In the genomic region with DNA sequence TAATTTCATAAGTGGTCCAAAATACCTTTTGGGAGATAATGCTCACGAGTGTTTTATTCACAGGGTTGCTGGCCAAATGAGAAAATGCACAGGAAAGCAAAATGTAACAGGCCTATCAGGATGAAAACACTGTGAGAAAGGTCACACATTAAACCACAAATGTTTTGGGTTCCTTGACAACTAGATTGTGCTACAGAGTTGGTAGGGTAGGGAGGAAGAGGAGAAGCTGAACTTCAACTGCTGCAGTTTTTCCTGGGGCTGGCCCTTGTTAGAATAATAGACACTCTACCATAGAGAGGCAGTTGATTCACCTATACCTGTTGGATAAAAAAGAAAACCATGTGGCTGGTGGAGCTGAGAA, we compare ENCODE assay signal across 13 cellular contexts. TPM values are rescaled to one million over a fixed set of nuclear protein-coding genes. Genes with fewer than 3 reads are reported as not detected.
A peak's percentile ranks its signal among the peaks of the same experiment; 100 is the strongest.
DNase-seq lines count a peak whose midpoint lies in the region; ATAC-seq and TF ChIP-seq lines count a peak whose summit lies in the region.
"Had no signal": no experiment of that assay in that cellular context is flagged by ENCODE, and none has a peak within 500 bp of the region (broad histone marks: within the 10 kb centered on the region; RNA-seq: fewer than 3 reads in every experiment).

No MANE protein-coding gene starts in this region.

- H3K18ac ChIP-seq in mesendoderm (ENCODE audit: low read length): no peak overlapping the region

- TF ChIP-seq CTCF in neutrophil (IDR thresholded peaks at IDR 0.05): no peak

- H4K5ac ChIP-seq in mesendoderm (ENCODE audit: low read length): no peak overlapping the region

- H3K36me3 ChIP-seq in neutrophil (no peaks in the 10 kb centered on the region), mesendoderm (ENCODE audit: control insufficient read depth, insufficient read depth, low read length) (no peaks in the 10 kb centered on the region)
- H3K36me3 ChIP-seq: ascending aorta had no signal

- H3K4me1 Mint-ChIP-seq in activated naive CD8-positive, alpha-beta T cell treated with anti-CD3 and anti-CD28 coated beads for 36 hours: peaks cover 64% of the 10 kb centered on the region

- H3K36me3 Mint-ChIP-seq in activated naive CD8-positive, alpha-beta T cell treated with anti-CD3 and anti-CD28 coated beads for 36 hours: no peaks in the 10 kb centered on the region

- H3K4me1 ChIP-seq in neutrophil (ENCODE audit: control insufficient read depth in 1 of 2, insufficient read depth in 1 of 2, low read depth in 1 of 2, low read length in 1 of 2) (peaks cover 62 to 65% of the 10 kb centered on the region in 2 experiments), mesendoderm (ENCODE audit: control insufficient read depth, low read depth, low read length) (peaks cover 7% of the 10 kb centered on the region)
- H3K4me1 ChIP-seq: ascending aorta had no signal

- peak; percentile 49 for ATAC-seq in GM19035 (IDR thresholded peaks at IDR 0.05; ENCODE audit: unreplicated experiment)
- peak; percentile 34 for ATAC-seq in HG03469 (IDR thresholded peaks at IDR 0.05; ENCODE audit: unreplicated experiment)
- no peak for ATAC-seq in HG02588 (IDR thresholded peaks at IDR 0.05; ENCODE audit: unreplicated experiment)

- no peak overlapping the region for H3K4me2 ChIP-seq in mesendoderm (ENCODE audit: low read length)

- H3K23ac ChIP-seq in mesendoderm (ENCODE audit: low read length): no peak overlapping the region

- H2BK15ac ChIP-seq in mesendoderm (replicated peaks; ENCODE audit: low read depth): no peak overlapping the region

- H3K27ac Mint-ChIP-seq in activated naive CD8-positive, alpha-beta T cell treated with anti-CD3 and anti-CD28 coated beads for 36 hours: peak overlapping the region; percentile 85

- H3K9ac ChIP-seq in mesendoderm (ENCODE audit: low read length): no peak overlapping the region

- H3K4ac ChIP-seq in mesendoderm (ENCODE audit: low read depth, low read length): no peak overlapping the region

- no peaks in the 10 kb centered on the region for H3K79me1 ChIP-seq in mesendoderm (ENCODE audit: low read length)

- WGBS in mesendoderm (ENCODE audit: extremely low coverage, insufficient coverage, low lambda C conversion rate): no CpG with 5 or more reads among the region's 1 CpG

- no peaks in the 10 kb centered on the region for H3K79me2 ChIP-seq in mesendoderm (ENCODE audit: control insufficient read depth, insufficient read depth, low read length)

- no peak overlapping the region for H2BK120ac ChIP-seq in mesendoderm (ENCODE audit: low read depth, low read length)

- H3K27me3 Mint-ChIP-seq in activated naive CD8-positive, alpha-beta T cell treated with anti-CD3 and anti-CD28 coated beads for 36 hours: no peaks in the 10 kb centered on the region

- H3K4me3 Mint-ChIP-seq in activated naive CD8-positive, alpha-beta T cell treated with anti-CD3 and anti-CD28 coated beads for 36 hours: peak overlapping the region; percentile 37

- DNase-seq in activated naive CD8-positive, alpha-beta T cell treated with anti-CD3 and anti-CD28 coated beads for 36 hours: no peak
- DNase-seq in amniotic stem cell (lab: John Stamatoyannopoulos, UW) (no peak), mesendoderm (no peak), GM03348 (ENCODE audit: low spot score) (no peak)
- DNase-seq: DMS 273 treated with DMSO at 0.1 percent for 48 hours, KBM-7, NCI-H2171 treated with DMSO at 0.1 percent for 48 hours, SHP77 had no signal

- no peak overlapping the region for H3K56ac ChIP-seq in mesendoderm (ENCODE audit: low read length)

- H3K9me3 Mint-ChIP-seq in activated naive CD8-positive, alpha-beta T cell treated with anti-CD3 and anti-CD28 coated beads for 36 hours: no peaks in the 10 kb centered on the region

- no peak overlapping the region for H2AK5ac ChIP-seq in mesendoderm (ENCODE audit: low read length)

- peak overlapping the region in 1 of 2 experiments; percentile 3 for H3K4me3 ChIP-seq in neutrophil (ENCODE audit: low read depth in 1 of 2, low read length in 1 of 2)
- no peak overlapping the region for H3K4me3 ChIP-seq in mesendoderm (ENCODE audit: low read length)
- H3K4me3 ChIP-seq: ascending aorta had no signal

- no peak overlapping the region for H4K8ac ChIP-seq in mesendoderm (ENCODE audit: low read depth, low read length)

- no peaks in the 10 kb centered on the region for H3K27me3 ChIP-seq in neutrophil
- H3K27me3 ChIP-seq in mesendoderm (ENCODE audit: insufficient read depth, low read length, poor library complexity): no peaks in the 10 kb centered on the region
- H3K27me3 ChIP-seq: ascending aorta had no signal

- H3K27ac ChIP-seq in neutrophil: peak overlapping the region; percentile 64
- H3K27ac ChIP-seq in mesendoderm (ENCODE audit: low read depth, low read length): no peak overlapping the region
- H3K27ac ChIP-seq: ascending aorta had no signal

- H2BK5ac ChIP-seq in mesendoderm (ENCODE audit: low read length): no peak overlapping the region

- no peaks in the 10 kb centered on the region for H3K9me3 ChIP-seq in neutrophil
- H3K9me3 ChIP-seq: ascending aorta had no signal

RNA-seq across cellular contexts. Expression of a gene that starts 28.1 kb away (rescaled TPM):
- total RNA-seq in activated naive CD8-positive, alpha-beta T cell treated with anti-CD3 and anti-CD28 coated beads for 36 hours: 10 to 100 TPM; 11.0 to 11.4 TPM
- 2.7 TPM for polyA plus RNA-seq in mesendoderm (2013, experiment 1 of 2)
- polyA plus RNA-seq in mesendoderm (2013, experiment 2 of 2): 2.6 TPM

RNA-seq across cellular contexts. Expression of a gene that starts 49.3 kb away (rescaled TPM):
- total RNA-seq in activated naive CD8-positive, alpha-beta T cell treated with anti-CD3 and anti-CD28 coated beads for 36 hours: 100 to 1,000 TPM; 326 to 335 TPM
- polyA plus RNA-seq in mesendoderm (2013, experiment 1 of 2): 166 TPM
- polyA plus RNA-seq in mesendoderm (2013, experiment 2 of 2): 164 TPM
